In genomic region chr19:45450042-45450380, GRCh38 we compare ENCODE assay signal across 8 cellular contexts.
A peak's percentile ranks its signal among the peaks of the same experiment; 100 is the strongest.
DNase-seq lines count a peak whose midpoint lies in the region; TF ChIP-seq lines count a peak whose summit lies in the region.

No MANE protein-coding gene starts in this region.

- H3K4me3 ChIP-seq in SU-DHL-6 (ENCODE audit: insufficient read depth, low read length, poor library complexity, severe bottlenecking) (peak overlapping the region; percentile 55), fibroblast of mammary gland (ENCODE audit: control insufficient read depth, low read depth, low read length) (peak overlapping the region; percentile 56), retinal pigment epithelial cell (ENCODE audit: low read length) (peak overlapping the region; percentile 55)

- H3K9ac ChIP-seq in SU-DHL-6 (ENCODE audit: low read length): peak overlapping the region; percentile 43; the same call in 1 of the 2 replicates

- peaks cover 9% of the 10 kb centered on the region; the same call in 1 of the 2 replicates for H3F3A ChIP-seq in SU-DHL-6 (ENCODE audit: insufficient read depth)

- TF ChIP-seq CTCF in SU-DHL-6 (IDR thresholded peaks at IDR 0.05; ENCODE audit: insufficient read depth, low read length, poor library complexity, severe bottlenecking) (no peak), fibroblast of mammary gland (conservative IDR thresholded peaks at IDR 0.05; ENCODE audit: control insufficient read depth, insufficient read depth, low read depth, low read length) (no peak), retinal pigment epithelial cell (conservative IDR thresholded peaks at IDR 0.05; ENCODE audit: low read depth, low read length) (no peak)

- peak; percentile 22 for DNase-seq in NCI-H2029 treated with DMSO at 0.1 percent for 48 hours (lab: John Stamatoyannopoulos, UW)
- DNase-seq in NCI-H2029 (lab: John Stamatoyannopoulos, UW): no peak
- DNase-seq in fibroblast of mammary gland (ENCODE audit: low read depth): no peak
- no peak for DNase-seq in retinal pigment epithelial cell (ENCODE audit: low read depth)
- DNase-seq in T1000 (lab: John Stamatoyannopoulos, UW): no peak
- DNase-seq in globus pallidus (ENCODE audit: low spot score): no peak
- DNase-seq in stimulated activated naive CD4-positive, alpha-beta T cell (lab: John Stamatoyannopoulos, UW): no peak

- peak overlapping the region; percentile 64 for H3K4me2 ChIP-seq in SU-DHL-6 (ENCODE audit: low read depth, low read length, poor library complexity, severe bottlenecking)

- no peaks in the 10 kb centered on the region for H3K79me2 ChIP-seq in SU-DHL-6 (ENCODE audit: insufficient read depth, low read length)

- H3K27ac ChIP-seq in SU-DHL-6 (ENCODE audit: low read depth, low read length): no peak overlapping the region

- peak overlapping the region; percentile 1 for H2AFZ ChIP-seq in SU-DHL-6 (ENCODE audit: low read depth, low read length, severe bottlenecking)

- H3K9me2 ChIP-seq in SU-DHL-6 (replicated peaks; ENCODE audit: insufficient read depth, low read length): no peaks in the 10 kb centered on the region

- no peaks in the 10 kb centered on the region for H4K20me1 ChIP-seq in SU-DHL-6 (ENCODE audit: low read depth, low read length)

- H3K27me3 ChIP-seq in SU-DHL-6 (ENCODE audit: low read length): no peaks in the 10 kb centered on the region

- no peaks in the 10 kb centered on the region for H3K9me3 ChIP-seq in SU-DHL-6 (ENCODE audit: insufficient read depth, low read length)

- no peaks in the 10 kb centered on the region for H3K36me3 ChIP-seq in SU-DHL-6 (ENCODE audit: low read length)
